1 cellular context compared by ENCODE assay signal in genomic region chr2:197431858-197432257, GRCh38.
TF ChIP-seq lines count a peak whose summit lies in the region.

No MANE protein-coding gene starts in this region.

TF ChIP-seq in HepG2, 621 proteins besides CTCF, POLR2A, EP300 and RAD21:
- TF ChIP-seq SMYD3 (CRISPR knock-in tag; IDR thresholded peaks at IDR 0.05) (0 out of 2 replicates have a peak, but pooled peaks have one; percentile 4), ZSCAN9 (CRISPR knock-in tag; IDR thresholded peaks at IDR 0.05; ENCODE audit: borderline replicate concordance) (no peak), MNT (IDR thresholded peaks at IDR 0.05) (no peak), RBM22 (optimal IDR thresholded peaks at IDR 0.05; ENCODE audit: low read length) (no peak), SAP130 (CRISPR knock-in tag; IDR thresholded peaks at IDR 0.05; ENCODE audit: low read depth) (0 out of 2 replicates have a peak, but pooled peaks have one; percentile 27), ATAD3A (CRISPR knock-in tag; IDR thresholded peaks at IDR 0.05) (no peak), AGO1 (IDR thresholded peaks at IDR 0.05; ENCODE audit: low read depth, low read length, poor library complexity, severe bottlenecking) (no peak), ZFP90 (CRISPR knock-in tag; IDR thresholded peaks at IDR 0.05; ENCODE audit: borderline replicate concordance) (0 out of 2 replicates have a peak, but pooled peaks have one; percentile 40), ZNF121 (CRISPR knock-in tag; IDR thresholded peaks at IDR 0.05) (0 out of 2 replicates have a peak, but pooled peaks have one; percentile 56), ZNF770 (CRISPR knock-in tag; IDR thresholded peaks at IDR 0.05) (peak; percentile 80), ATRX (CRISPR knock-in tag; IDR thresholded peaks at IDR 0.05; ENCODE audit: borderline replicate concordance) (no peak), NFIB (CRISPR knock-in tag; IDR thresholded peaks at IDR 0.05; ENCODE audit: borderline replicate concordance) (no peak)
